Comparison of ENCODE assay signal across 15 cellular contexts in genomic region chr1:63827411-63828321, GRCh38. TPM values are rescaled to one million over a fixed set of nuclear protein-coding genes. Genes with fewer than 3 reads are reported as not detected.
DNase-seq lines count a peak whose midpoint lies in the region; ATAC-seq, FAIRE-seq and TF ChIP-seq lines count a peak whose summit lies in the region.
"Had no signal": no experiment of that assay in that cellular context is flagged by ENCODE, and none has a peak within 500 bp of the region (broad histone marks: within the 10 kb centered on the region; RNA-seq: fewer than 3 reads in every experiment).

No MANE protein-coding gene starts in this region.

- peaks cover 7% of the 10 kb centered on the region for H3K9me3 Mint-ChIP-seq in progenitor cell of endocrine pancreas (ENCODE audit: low read depth)
- H3K9me3 Mint-ChIP-seq in effector memory CD8-positive, alpha-beta T cell = peaks cover 0 to 3% of the 10 kb centered on the region in 2 donors

- H2AK5ac ChIP-seq in H1 (ENCODE audit: low read depth, low read length) = peak overlapping the region; percentile 28; the same call in 1 of the 2 replicates

- H3K27me3 Mint-ChIP-seq in progenitor cell of endocrine pancreas = no peaks in the 10 kb centered on the region
- peaks cover 7 to 23% of the 10 kb centered on the region in 2 donors for H3K27me3 Mint-ChIP-seq in effector memory CD8-positive, alpha-beta T cell

- no peak overlapping the region for H3K27ac ChIP-seq in H1 (ENCODE audit: low read depth, low read length)
- H3K27ac ChIP-seq: C4-2B, VCaP had no signal

- no peak for TF ChIP-seq POLR2A in H1 (IDR thresholded peaks at IDR 0.05; ENCODE audit: control extremely low read depth in 1 of 2, low read depth in 2 of 2, low read length in 2 of 2)

- H2BK5ac ChIP-seq in H1 (ENCODE audit: low read depth, low read length) = no peak overlapping the region

- H3K4me3 ChIP-seq in H1 (ENCODE audit: extremely low read depth in 1 of 4, insufficient read depth in 2 of 4, low read depth in 3 of 4, low read length in 4 of 4) = no peak overlapping the region
- H3K4me3 ChIP-seq: heart right ventricle had no signal

- no peaks in the 10 kb centered on the region; a peak in 1 of 8 replicates for H3K36me3 ChIP-seq in H1 (ENCODE audit: control insufficient read depth in 2 of 4, insufficient read depth in 4 of 4, low read length in 3 of 4)
- H3K36me3 ChIP-seq: heart right ventricle had no signal

- peaks cover under 1 to 7% of the 10 kb centered on the region in 2 experiments for H4K20me1 ChIP-seq in H1 (replicated peaks in 1 of 2; ENCODE audit: control insufficient read depth in 1 of 2, insufficient read depth in 2 of 2, low read length in 2 of 2)

- TF ChIP-seq RAD21 in H1 (IDR thresholded peaks at IDR 0.05 in 1 of 2, conservative IDR thresholded peaks at IDR 0.05 in 1 of 2; ENCODE audit: low read depth in 2 of 2, low read length in 2 of 2) = no peak

- peaks cover 33% of the 10 kb centered on the region for H3K4me1 Mint-ChIP-seq in progenitor cell of endocrine pancreas (ENCODE audit: low read depth)
- H3K4me1 Mint-ChIP-seq in effector memory CD8-positive, alpha-beta T cell (ENCODE audit: low read depth in 2 of 2) = no peaks in the 10 kb centered on the region

- CTCF ChIA-PET in H1 (lab: Charles Lee; ENCODE audit: partially characterized antibody) = interaction anchor here (1.8 to 2.2 kb wide), 2 partner anchors 36 to 91 kb away, joined by 5 to 8 read pairs; no protein-coding TSS in a partner anchor

- no peak for ATAC-seq in effector memory CD8-positive, alpha-beta T cell (replicated peaks)
- no peak for ATAC-seq in esophagus mucosa

- no peak overlapping the region for H3K18ac ChIP-seq in H1 (ENCODE audit: extremely low read depth, low read length)

- H4K5ac ChIP-seq in H1 (ENCODE audit: insufficient read length, low read depth, low read length) = no peak overlapping the region

- peaks cover 12% of the 10 kb centered on the region for H3K36me3 Mint-ChIP-seq in progenitor cell of endocrine pancreas (ENCODE audit: insufficient read depth)
- H3K36me3 Mint-ChIP-seq in effector memory CD8-positive, alpha-beta T cell (ENCODE audit: insufficient read depth) = no peaks in the 10 kb centered on the region

- DNase-seq in Daoy (ENCODE audit: low read depth) = peak; percentile 54
- DNase-seq in NCI-H226 = peak; percentile 59
- DNase-seq in H1 (ENCODE audit: low read depth in 1 of 2, low spot score in 2 of 2) = no peak
- DNase-seq in progenitor cell of endocrine pancreas (ENCODE audit: low spot score, unreplicated experiment) = no peak
- DNase-seq in activated naive CD4-positive, alpha-beta T cell treated with Interleukin-2 at 50 U/mL for 16 hours = no peak
- DNase-seq in effector memory CD8-positive, alpha-beta T cell = no peak
- DNase-seq in SHP77 (lab: John Stamatoyannopoulos, UW) = no peak
- DNase-seq: heart right ventricle, left ventricle myocardium superior, NCI-H1048, NCI-H526, SIG-M5 had no signal

- POLR2A ChIA-PET in H1 (lab: Charles Lee; ENCODE audit: partially characterized antibody) = interaction anchor here (1.4 kb wide), 1 partner anchor 33 kb away, joined by 4 read pairs; no protein-coding TSS in a partner anchor

- no peak overlapping the region for H2BK20ac ChIP-seq in H1 (ENCODE audit: low read length)

- TF ChIP-seq CTCF in H1 (IDR thresholded peaks at IDR 0.05; ENCODE audit: control extremely low read depth in 1 of 3, insufficient read depth in 1 of 3, low read depth in 1 of 3, low read length in 3 of 3) (no peak), progenitor cell of endocrine pancreas (IDR thresholded peaks at IDR 0.05; ENCODE audit: unreplicated experiment) (no peak)

- no peak overlapping the region for H2BK120ac ChIP-seq in H1 (replicated peaks; ENCODE audit: low read depth, low read length)

- peaks cover 7% of the 10 kb centered on the region for H3K79me1 ChIP-seq in H1 (ENCODE audit: low read depth, low read length)

- H3K4me1 ChIP-seq in H1 (replicated peaks in 1 of 4; ENCODE audit: control insufficient read depth in 3 of 4, insufficient read depth in 4 of 4, low read length in 3 of 4) = peaks cover 2 to 9% (median 7%) of the 10 kb centered on the region in 4 experiments; a peak in 5 of 7 replicates

- peak overlapping the region; percentile 73 for H3K27ac Mint-ChIP-seq in progenitor cell of endocrine pancreas
- H3K27ac Mint-ChIP-seq in effector memory CD8-positive, alpha-beta T cell = no peak overlapping the region

- no peak overlapping the region for H3K14ac ChIP-seq in H1 (ENCODE audit: insufficient read length)

- H3K27me3 ChIP-seq in H1 (replicated peaks in 1 of 4; ENCODE audit: control insufficient read depth in 3 of 4, extremely low read depth in 1 of 4, insufficient read depth in 3 of 4, low read length in 3 of 4) = no peaks in the 10 kb centered on the region
- H3K27me3 ChIP-seq: heart right ventricle had no signal

- no peak overlapping the region for H3K9ac ChIP-seq in H1 (replicated peaks in 1 of 4; ENCODE audit: extremely low read depth in 1 of 4, low read depth in 3 of 4, low read length in 3 of 4)

- no peak overlapping the region for H2BK12ac ChIP-seq in H1 (ENCODE audit: low read depth, low read length)

- H3K79me2 ChIP-seq in H1 (ENCODE audit: control insufficient read depth in 1 of 2, insufficient read depth in 2 of 2, low read length in 2 of 2) = peaks cover 21 to 100% of the 10 kb centered on the region in 2 experiments

- peaks cover 3% of the 10 kb centered on the region; the same call in 1 of the 2 replicates for H3K23me2 ChIP-seq in H1 (ENCODE audit: low read depth, low read length)

- no peak overlapping the region for H4K8ac ChIP-seq in H1 (ENCODE audit: extremely low read depth, insufficient read depth, low read length)

- H3K4me3 Mint-ChIP-seq in progenitor cell of endocrine pancreas (ENCODE audit: low read depth) = no peak overlapping the region
- no peak overlapping the region for H3K4me3 Mint-ChIP-seq in effector memory CD8-positive, alpha-beta T cell

- H2AFZ ChIP-seq in H1 (ENCODE audit: low read length) = no peak overlapping the region

- no peak overlapping the region for H3K56ac ChIP-seq in H1 (replicated peaks; ENCODE audit: insufficient read length, low read depth, low read length)

- H3K4me2 ChIP-seq in H1 (ENCODE audit: insufficient read depth in 1 of 2, low read depth in 2 of 2, low read length in 2 of 2) = no peak overlapping the region

- H2BK15ac ChIP-seq in H1 (ENCODE audit: low read length) = no peak overlapping the region

- peak; percentile 50 for FAIRE-seq in H1 (lab: Jason Lieb, UNC)

- H3K4ac ChIP-seq in H1 (replicated peaks; ENCODE audit: insufficient read length, low read depth, low read length) = no peak overlapping the region

- peaks cover 0 to 3% of the 10 kb centered on the region in 2 experiments; a peak in 1 of 4 replicates for H3K9me3 ChIP-seq in H1 (ENCODE audit: insufficient read depth in 2 of 2, low read depth in 1 of 2, low read length in 1 of 2)

- no peak for TF ChIP-seq EP300 in H1 (IDR thresholded peaks at IDR 0.05; ENCODE audit: borderline replicate concordance in 1 of 2, low read depth in 2 of 2, low read length in 2 of 2)

- H3K23ac ChIP-seq in H1 (ENCODE audit: insufficient read length) = no peak overlapping the region

- 78% methylated on average over 5 of the region's 5 CpGs; no CpG with 5 or more reads in 1 of the 2 experiments for WGBS in H1 (ENCODE audit: extremely low coverage in 1 of 2, insufficient coverage in 1 of 2, insufficient read length in 1 of 2, insufficient replicate concordance in 2 of 2, low coverage in 1 of 2, low lambda C conversion rate in 2 of 2, missing lambda C conversion rate in 1 of 2), 2 experiments

- H4K91ac ChIP-seq in H1 (replicated peaks; ENCODE audit: insufficient read length, low read length) = no peak overlapping the region

TF ChIP-seq in H1, 55 proteins besides CTCF, POLR2A, EP300 and RAD21 (continues in another document):
- TF ChIP-seq E2F6 (IDR thresholded peaks at IDR 0.05) (no peak), ATF3 (IDR thresholded peaks at IDR 0.05; ENCODE audit: insufficient read depth, low read depth, low read length) (no peak), GABPA (IDR thresholded peaks at IDR 0.05; ENCODE audit: borderline replicate concordance, insufficient read depth, low read length) (no peak), SIX5 (IDR thresholded peaks at IDR 0.05; ENCODE audit: low read depth, low read length) (no peak), HDAC2 (IDR thresholded peaks at IDR 0.05; ENCODE audit: borderline replicate concordance in 1 of 2, low read depth in 2 of 2, low read length in 2 of 2) (no peak), USF2 (IDR thresholded peaks at IDR 0.05; ENCODE audit: low read length) (no peak), JUN (IDR thresholded peaks at IDR 0.05; ENCODE audit: low read depth, low read length) (no peak), FOSL1 (IDR thresholded peaks at IDR 0.05; ENCODE audit: insufficient read depth, low read depth, low read length) (no peak)

RNA-seq across cellular contexts. Expression of gene ROR1, which starts 53.8 kb away (rescaled TPM):
- total RNA-seq in Daoy (2014; rRNA removed; shearing (Covaris generic)) = 13.2 and 17.4 TPM in 2 replicates
- 70.3 and 73.6 TPM in 2 replicates for total RNA-seq in H1 (2021; fragmentation: NEBNext Ultra II Directional; extraction: Animal tissue kit (Norgen Biotek cat#: 25700))
- polyA plus RNA-seq in H1 (2011; rRNA removed) = 27.5 and 33.6 TPM in 2 replicates
- polyA plus RNA-seq in H1 (2011; cell fraction: cytosol; rRNA removed) = 31.7 TPM
- polyA plus RNA-seq in H1 (2011; cell fraction: nucleus; rRNA removed) = 72.5 TPM
- 31.8 to 40.7 TPM (median 40.1 TPM) in 4 replicates for polyA plus RNA-seq in H1 (2012, experiment 1 of 2)
- polyA plus RNA-seq in H1 (2012, experiment 2 of 2) = 4.2 TPM
- polyA plus RNA-seq in H1 (2013, experiment 1 of 2) = 68.4 TPM
- 76.5 TPM for polyA plus RNA-seq in H1 (2013, experiment 2 of 2)
- polyA minus RNA-seq in H1 (2011; rRNA and poly(A)+ RNA removed) = 186 and 264 TPM in 2 replicates
- polyA minus RNA-seq in H1 (2011; cell fraction: cytosol; rRNA and poly(A)+ RNA removed) = 54.3 TPM
- polyA minus RNA-seq in H1 (2011; cell fraction: nucleus; rRNA and poly(A)+ RNA removed) = 152 TPM
- total RNA-seq in progenitor cell of endocrine pancreas (61.3 and 63.8 TPM in 2 replicates), esophagus mucosa (4.4 TPM)

Comparison
In these comparisons a context has a peak if more than half of its experiments do, and no peak if none do; other contexts are left out.
1. DNase-seq: peak in Daoy (single experiment) and NCI-H226 (single experiment); none in H1 (0 of 2), progenitor cell of endocrine pancreas (single experiment), activated naive CD4-positive, alpha-beta T cell treated with Interleukin-2 at 50 U/mL for 16 hours (single experiment), effector memory CD8-positive, alpha-beta T cell (0 of 3) and SHP77 (0 of 2).